Comparison of ENCODE assay signal across 19 cellular contexts in genomic region chr15:40157748-40158447, GRCh38.
"Had no signal": no experiment of that assay in that cellular context is flagged by ENCODE, and none has a peak within 500 bp of the region (broad histone marks: within the 10 kb centered on the region; RNA-seq: fewer than 3 reads in every experiment).

No MANE protein-coding gene starts in this region.

- H3K27ac ChIP-seq: cardiac muscle cell, ovary, psoas muscle, thoracic aorta, upper lobe of right lung had no signal

- H3K27ac Mint-ChIP-seq: activated CD4-positive, alpha-beta memory T cell treated with anti-CD3 and anti-CD28 coated beads, Interleukin-2, amount 10 ng/mL, durations not matched to agents 7 days and 5 days; activated CD8-positive, alpha-beta memory T cell treated with anti-CD3 and anti-CD28 coated beads, Interleukin-2, amount 10 ng/mL, durations not matched to agents 7 days and 5 days; activated naive CD8-positive, alpha-beta T cell treated with anti-CD3 and anti-CD28 coated beads for 36 hours; effector memory CD8-positive, alpha-beta T cell had no signal

- ATAC-seq: activated CD8-positive, alpha-beta memory T cell treated with anti-CD3 and anti-CD28 coated beads, Interleukin-2, amount 10 ng/mL, durations not matched to agents 7 days and 5 days; activated T-helper 17 cell treated with anti-CD3 and anti-CD28 coated beads, Interleukin-2, amount 50 U/mL, for 72 hours; effector memory CD8-positive, alpha-beta T cell; left ventricle myocardium superior; psoas muscle; right cardiac atrium; stimulated activated naive B cell treated with anti-CD40 and anti-IgM and Interleukin-4, amounts not matched to agents 10 μg/mL and 1 μg/mL and 100 μg/mL, for 72 hours; upper lobe of right lung had no signal

- H3K36me3 Mint-ChIP-seq: activated CD8-positive, alpha-beta memory T cell treated with anti-CD3 and anti-CD28 coated beads, Interleukin-2, amount 10 ng/mL, durations not matched to agents 7 days and 5 days; activated naive CD8-positive, alpha-beta T cell treated with anti-CD3 and anti-CD28 coated beads for 36 hours; stimulated activated naive B cell treated with anti-CD40 and anti-IgM and Interleukin-4, amounts not matched to agents 10 μg/mL and 1 μg/mL and 100 μg/mL, for 72 hours had no signal

- H3K27me3 ChIP-seq: cardiac muscle cell, ovary, upper lobe of right lung had no signal

- H3K4me3 Mint-ChIP-seq: activated CD4-positive, alpha-beta memory T cell treated with anti-CD3 and anti-CD28 coated beads, Interleukin-2, amount 10 ng/mL, durations not matched to agents 7 days and 5 days; activated CD8-positive, alpha-beta memory T cell treated with anti-CD3 and anti-CD28 coated beads, Interleukin-2, amount 10 ng/mL, durations not matched to agents 7 days and 5 days; activated naive CD8-positive, alpha-beta T cell treated with anti-CD3 and anti-CD28 coated beads for 36 hours; activated T-helper 17 cell treated with anti-CD3 and anti-CD28 coated beads, Interleukin-2, amount 50 U/mL, for 72 hours; effector memory CD8-positive, alpha-beta T cell; stimulated activated naive B cell treated with anti-CD40 and anti-IgM and Interleukin-4, amounts not matched to agents 10 μg/mL and 1 μg/mL and 100 μg/mL, for 72 hours had no signal

- H3K9me3 Mint-ChIP-seq: activated CD4-positive, alpha-beta memory T cell treated with anti-CD3 and anti-CD28 coated beads, Interleukin-2, amount 10 ng/mL, durations not matched to agents 7 days and 5 days; activated naive CD8-positive, alpha-beta T cell treated with anti-CD3 and anti-CD28 coated beads for 36 hours; activated T-helper 17 cell treated with anti-CD3 and anti-CD28 coated beads, Interleukin-2, amount 50 U/mL, for 72 hours; effector memory CD8-positive, alpha-beta T cell; stimulated activated naive B cell treated with anti-CD40 and anti-IgM and Interleukin-4, amounts not matched to agents 10 μg/mL and 1 μg/mL and 100 μg/mL, for 72 hours had no signal

- H3K4me1 ChIP-seq: psoas muscle had no signal

- H3K4me3 ChIP-seq: cardiac muscle cell, ovary, psoas muscle, thoracic aorta, upper lobe of right lung had no signal

- H3K9me3 ChIP-seq: ovary, psoas muscle, thoracic aorta, upper lobe of right lung had no signal

- H3K36me3 ChIP-seq: cardiac muscle cell, ovary, thoracic aorta, upper lobe of right lung had no signal

- FAIRE-seq: small intestine had no signal

- H3K27me3 Mint-ChIP-seq: activated CD4-positive, alpha-beta memory T cell treated with anti-CD3 and anti-CD28 coated beads, Interleukin-2, amount 10 ng/mL, durations not matched to agents 7 days and 5 days; activated naive CD8-positive, alpha-beta T cell treated with anti-CD3 and anti-CD28 coated beads for 36 hours; activated T-helper 17 cell treated with anti-CD3 and anti-CD28 coated beads, Interleukin-2, amount 50 U/mL, for 72 hours; effector memory CD8-positive, alpha-beta T cell; stimulated activated naive B cell treated with anti-CD40 and anti-IgM and Interleukin-4, amounts not matched to agents 10 μg/mL and 1 μg/mL and 100 μg/mL, for 72 hours had no signal

- H3K4me1 Mint-ChIP-seq: activated CD8-positive, alpha-beta memory T cell treated with anti-CD3 and anti-CD28 coated beads, Interleukin-2, amount 10 ng/mL, durations not matched to agents 7 days and 5 days; activated T-helper 17 cell treated with anti-CD3 and anti-CD28 coated beads, Interleukin-2, amount 50 U/mL, for 72 hours had no signal

- DNase-seq: activated CD4-positive, alpha-beta memory T cell treated with anti-CD3 and anti-CD28 coated beads, Interleukin-2, amount 10 ng/mL, durations not matched to agents 7 days and 5 days; activated CD4-positive, alpha-beta T cell treated with anti-CD3 and anti-CD28 coated beads for 48 hours; activated CD4-positive, CD25-positive, alpha-beta regulatory T cell; activated naive CD4-positive, alpha-beta T cell; activated naive CD8-positive, alpha-beta T cell treated with anti-CD3 and anti-CD28 coated beads for 36 hours; amniotic stem cell; effector memory CD8-positive, alpha-beta T cell; left ventricle myocardium superior; ovary; psoas muscle; right cardiac atrium; small intestine; stimulated activated CD4-positive, alpha-beta T cell treated with anti-CD3 and anti-CD28 coated beads, Interleukin-4, amount 100 ng/mL, for 4 hours; stimulated activated naive B cell treated with anti-CD40 and anti-IgM and Interleukin-4, amounts not matched to agents 10 μg/mL and 1 μg/mL and 100 μg/mL, for 72 hours; upper lobe of right lung had no signal
